Comparison of ENCODE assay signal across 8 cellular contexts in the genomic region with DNA sequence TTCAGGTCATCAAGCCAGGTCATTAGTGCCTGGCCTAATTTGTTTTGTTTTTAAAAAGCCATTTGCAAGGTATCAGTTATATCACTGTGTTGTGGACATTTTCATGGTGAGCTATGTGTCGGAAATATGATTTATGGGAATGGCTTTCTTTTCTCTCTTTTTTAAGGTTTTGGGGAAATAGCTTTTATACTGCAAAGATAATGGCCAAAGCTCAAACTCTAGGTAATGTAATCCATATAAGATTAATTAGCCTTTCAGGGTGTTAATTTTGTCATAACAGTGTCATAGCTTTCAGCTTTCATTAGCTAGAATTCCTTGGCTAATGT. TPM values are rescaled to one million over a fixed set of nuclear protein-coding genes. Genes with fewer than 3 reads are reported as not detected.
A peak's percentile ranks its signal among the peaks of the same experiment; 100 is the strongest.
DNase-seq lines count a peak whose midpoint lies in the region; ATAC-seq, FAIRE-seq and TF ChIP-seq lines count a peak whose summit lies in the region.

No MANE protein-coding gene starts in this region.

- peaks cover 32% of the 10 kb centered on the region for H3K4me1 ChIP-seq in astrocyte (ENCODE audit: insufficient read depth, low read length)

- no peak for FAIRE-seq in astrocyte (lab: Jason Lieb, UNC)

- intact Hi-C loops in activated naive CD4-positive, alpha-beta T cell treated with anti-CD3 and anti-CD28 coated beads for 36 hours (cut with micrococcal nuclease), result loop anchor here (1.0 to 2.0 kb wide), 4 partner anchors 8 to 64 kb away; no protein-coding TSS in a partner anchor

- DNase-seq in activated naive CD4-positive, alpha-beta T cell treated with anti-CD3 and anti-CD28 coated beads for 36 hours, result no peak
- DNase-seq in activated naive CD4-positive, alpha-beta T cell treated with Interleukin-2 at 50 U/mL for 16 hours, result no peak
- DNase-seq in astrocyte (ENCODE audit: low read depth), result no peak
- no peak for DNase-seq in mesothelial cell of epicardium (ENCODE audit: low spot score in 2 of 2, unreplicated experiment in 2 of 2)
- DNase-seq in type B pancreatic cell (ENCODE audit: extremely low spot score, unreplicated experiment), result no peak
- DNase-seq in inferior parietal cortex (ENCODE audit: extremely low spot score), result no peak

- CTCF ChIA-PET in activated naive CD4-positive, alpha-beta T cell treated with anti-CD3 and anti-CD28 coated beads for 36 hours (lab: Charles Lee), result interaction anchor here (0.9 to 3.0 kb wide), 13 partner anchors 8 to 219 kb away, joined by 3 to 13 read pairs (median 6); a partner anchor contains a TSS

- peak overlapping the region; percentile 85 for H3K4me2 ChIP-seq in astrocyte (ENCODE audit: low read length)

- H3K79me2 ChIP-seq in astrocyte (ENCODE audit: insufficient read depth, low read length), result no peaks in the 10 kb centered on the region

- no peaks in the 10 kb centered on the region for H3K9me3 Mint-ChIP-seq in activated naive CD4-positive, alpha-beta T cell treated with anti-CD3 and anti-CD28 coated beads for 36 hours
- no peaks in the 10 kb centered on the region for H3K9me3 Mint-ChIP-seq in astrocyte (ENCODE audit: unreplicated experiment)
- no peaks in the 10 kb centered on the region for H3K9me3 Mint-ChIP-seq in mesothelial cell of epicardium
- peaks cover 4% of the 10 kb centered on the region for H3K9me3 Mint-ChIP-seq in type B pancreatic cell

- H3K27ac Mint-ChIP-seq in activated naive CD4-positive, alpha-beta T cell treated with anti-CD3 and anti-CD28 coated beads for 36 hours, result peak overlapping the region; percentile 99
- H3K27ac Mint-ChIP-seq in astrocyte (ENCODE audit: unreplicated experiment), result peak overlapping the region; percentile 86
- H3K27ac Mint-ChIP-seq in mesothelial cell of epicardium, result peak overlapping the region; percentile 94
- peak overlapping the region; percentile 91 for H3K27ac Mint-ChIP-seq in type B pancreatic cell

- H2AFZ ChIP-seq in astrocyte (ENCODE audit: low read depth, low read length), result peak overlapping the region; percentile 84

- H3K9ac ChIP-seq in astrocyte (ENCODE audit: low read length), result peak overlapping the region; percentile 77

- peak overlapping the region; percentile 78 for H3K27ac ChIP-seq in astrocyte (ENCODE audit: low read depth, low read length)

- H3K27me3 Mint-ChIP-seq in activated naive CD4-positive, alpha-beta T cell treated with anti-CD3 and anti-CD28 coated beads for 36 hours (ENCODE audit: low read depth), result no peaks in the 10 kb centered on the region
- no peaks in the 10 kb centered on the region for H3K27me3 Mint-ChIP-seq in astrocyte (ENCODE audit: low read depth, unreplicated experiment)
- no peaks in the 10 kb centered on the region for H3K27me3 Mint-ChIP-seq in mesothelial cell of epicardium (ENCODE audit: low read depth)
- no peaks in the 10 kb centered on the region for H3K27me3 Mint-ChIP-seq in type B pancreatic cell

- H3K9me3 ChIP-seq in astrocyte (ENCODE audit: insufficient read depth, low read depth, low read length), result no peaks in the 10 kb centered on the region

- no peaks in the 10 kb centered on the region for H3K36me3 Mint-ChIP-seq in activated naive CD4-positive, alpha-beta T cell treated with anti-CD3 and anti-CD28 coated beads for 36 hours (ENCODE audit: low read depth)
- H3K36me3 Mint-ChIP-seq in astrocyte (ENCODE audit: low read depth, unreplicated experiment) (no peaks in the 10 kb centered on the region), mesothelial cell of epicardium (no peaks in the 10 kb centered on the region), type B pancreatic cell (no peaks in the 10 kb centered on the region)

- no peaks in the 10 kb centered on the region for H4K20me1 ChIP-seq in astrocyte (ENCODE audit: insufficient read depth, low read length)

- H3K27me3 ChIP-seq in astrocyte (ENCODE audit: insufficient read depth, low read length), result no peaks in the 10 kb centered on the region

- TF ChIP-seq CTCF in astrocyte (IDR thresholded peaks at IDR 0.05; ENCODE audit: insufficient read depth, low read depth, low read length) (no peak), mesothelial cell of epicardium (IDR thresholded peaks at IDR 0.05; ENCODE audit: unreplicated experiment) (no peak), type B pancreatic cell (conservative IDR thresholded peaks at IDR 0.05) (no peak)

- H3K36me3 ChIP-seq in astrocyte (ENCODE audit: insufficient read depth, low read length), result no peaks in the 10 kb centered on the region

- H3K4me3 ChIP-seq in astrocyte (ENCODE audit: insufficient read depth, low read depth, low read length), result peak overlapping the region; percentile 36

- peaks cover 77% of the 10 kb centered on the region for H3K4me1 Mint-ChIP-seq in activated naive CD4-positive, alpha-beta T cell treated with anti-CD3 and anti-CD28 coated beads for 36 hours (ENCODE audit: low read depth)
- peaks cover 28% of the 10 kb centered on the region for H3K4me1 Mint-ChIP-seq in astrocyte (ENCODE audit: low read depth, unreplicated experiment)
- peaks cover 48% of the 10 kb centered on the region for H3K4me1 Mint-ChIP-seq in mesothelial cell of epicardium
- peaks cover 45% of the 10 kb centered on the region for H3K4me1 Mint-ChIP-seq in type B pancreatic cell (ENCODE audit: unreplicated experiment)

- ATAC-seq in GM19455 (IDR thresholded peaks at IDR 0.05; ENCODE audit: unreplicated experiment) (no peak), HG03378 (IDR thresholded peaks at IDR 0.05; ENCODE audit: unreplicated experiment) (no peak)

- H3K4me3 Mint-ChIP-seq in activated naive CD4-positive, alpha-beta T cell treated with anti-CD3 and anti-CD28 coated beads for 36 hours, result peak overlapping the region; percentile 88
- H3K4me3 Mint-ChIP-seq in astrocyte (ENCODE audit: unreplicated experiment) (no peak overlapping the region), mesothelial cell of epicardium (no peak overlapping the region), type B pancreatic cell (peak overlapping the region; percentile 69)

RNA-seq across cellular contexts. Expression of a gene that starts 45.8 kb away (rescaled TPM):
- 100 to 1,000 TPM; 363 to 374 TPM for total RNA-seq in activated naive CD4-positive, alpha-beta T cell treated with anti-CD3 and anti-CD28 coated beads for 36 hours
- 194 and 205 TPM in 2 replicates for total RNA-seq in astrocyte
- total RNA-seq in mesothelial cell of epicardium, result 245 to 257 TPM (median 255 TPM) in 3 replicates
- total RNA-seq in type B pancreatic cell (ENCODE audit: low replicate concordance), result 316 and 349 TPM in 2 replicates

RNA-seq across cellular contexts. Expression of a gene that starts 57.7 kb away (rescaled TPM):
- total RNA-seq in activated naive CD4-positive, alpha-beta T cell treated with anti-CD3 and anti-CD28 coated beads for 36 hours, result 10 to 100 TPM; 19.2 to 23.3 TPM
- total RNA-seq in astrocyte (15.2 and 20.7 TPM in 2 replicates), mesothelial cell of epicardium (17.8 to 20.6 TPM (median 19.5 TPM) in 3 replicates), type B pancreatic cell (ENCODE audit: low replicate concordance) (15.5 and 18.8 TPM in 2 replicates)

Comparison
In these comparisons a context has a peak if more than half of its experiments do, and no peak if none do; other contexts are left out.
1. H3K4me3 Mint-ChIP-seq: peak in activated naive CD4-positive, alpha-beta T cell treated with anti-CD3 and anti-CD28 coated beads for 36 hours (single experiment) and type B pancreatic cell (single experiment); none in astrocyte (single experiment) and mesothelial cell of epicardium (single experiment).
2. Peak in every context shown above with its lines, with median percentiles within 50 percentile points of each other: H3K27ac Mint-ChIP-seq.